ENCODE assay signal across 1 cellular context in the genomic region with DNA sequence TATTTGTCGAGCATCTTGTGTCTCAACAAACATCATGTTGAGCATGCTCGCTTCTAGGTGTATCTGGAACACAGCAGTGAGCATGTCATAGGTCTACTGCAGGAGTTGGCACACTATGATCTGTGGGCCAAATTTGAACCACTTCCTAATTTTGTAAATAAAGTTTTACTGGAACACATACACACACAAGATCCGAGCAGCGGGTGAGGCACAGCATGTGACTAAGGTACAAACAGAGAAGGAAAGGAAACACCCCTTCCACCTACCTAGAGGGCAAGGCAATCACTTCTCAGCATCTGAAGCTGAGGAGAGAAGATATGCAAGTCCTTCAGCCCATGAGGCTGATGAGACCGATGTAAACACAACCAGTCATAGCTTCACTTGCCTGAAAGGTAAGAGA.
TF ChIP-seq lines count a peak whose summit lies in the region.

No MANE protein-coding gene starts in this region.

TF ChIP-seq in GM12878, 131 proteins besides CTCF, POLR2A, EP300 and RAD21 (continued from another document):
- TF ChIP-seq, protein P1, sequence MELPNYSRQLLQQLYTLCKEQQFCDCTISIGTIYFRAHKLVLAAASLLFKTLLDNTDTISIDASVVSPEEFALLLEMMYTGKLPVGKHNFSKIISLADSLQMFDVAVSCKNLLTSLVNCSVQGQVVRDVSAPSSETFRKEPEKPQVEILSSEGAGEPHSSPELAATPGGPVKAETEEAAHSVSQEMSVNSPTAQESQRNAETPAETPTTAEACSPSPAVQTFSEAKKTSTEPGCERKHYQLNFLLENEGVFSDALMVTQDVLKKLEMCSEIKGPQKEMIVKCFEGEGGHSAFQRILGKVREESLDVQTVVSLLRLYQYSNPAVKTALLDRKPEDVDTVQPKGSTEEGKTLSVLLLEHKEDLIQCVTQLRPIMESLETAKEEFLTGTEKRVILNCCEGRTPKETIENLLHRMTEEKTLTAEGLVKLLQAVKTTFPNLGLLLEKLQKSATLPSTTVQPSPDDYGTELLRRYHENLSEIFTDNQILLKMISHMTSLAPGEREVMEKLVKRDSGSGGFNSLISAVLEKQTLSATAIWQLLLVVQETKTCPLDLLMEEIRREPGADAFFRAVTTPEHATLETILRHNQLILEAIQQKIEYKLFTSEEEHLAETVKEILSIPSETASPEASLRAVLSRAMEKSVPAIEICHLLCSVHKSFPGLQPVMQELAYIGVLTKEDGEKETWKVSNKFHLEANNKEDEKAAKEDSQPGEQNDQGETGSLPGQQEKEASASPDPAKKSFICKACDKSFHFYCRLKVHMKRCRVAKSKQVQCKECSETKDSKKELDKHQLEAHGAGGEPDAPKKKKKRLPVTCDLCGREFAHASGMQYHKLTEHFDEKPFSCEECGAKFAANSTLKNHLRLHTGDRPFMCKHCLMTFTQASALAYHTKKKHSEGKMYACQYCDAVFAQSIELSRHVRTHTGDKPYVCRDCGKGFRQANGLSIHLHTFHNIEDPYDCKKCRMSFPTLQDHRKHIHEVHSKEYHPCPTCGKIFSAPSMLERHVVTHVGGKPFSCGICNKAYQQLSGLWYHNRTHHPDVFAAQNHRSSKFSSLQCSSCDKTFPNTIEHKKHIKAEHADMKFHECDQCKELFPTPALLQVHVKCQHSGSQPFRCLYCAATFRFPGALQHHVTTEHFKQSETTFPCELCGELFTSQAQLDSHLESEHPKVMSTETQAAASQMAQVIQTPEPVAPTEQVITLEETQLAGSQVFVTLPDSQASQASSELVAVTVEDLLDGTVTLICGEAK (IDR thresholded peaks at IDR 0.05; ENCODE audit: borderline replicate concordance): peak; percentile 62; the same call in 1 of the 2 replicates
